Comparison of ENCODE assay signal across 18 cellular contexts in the genomic region with DNA sequence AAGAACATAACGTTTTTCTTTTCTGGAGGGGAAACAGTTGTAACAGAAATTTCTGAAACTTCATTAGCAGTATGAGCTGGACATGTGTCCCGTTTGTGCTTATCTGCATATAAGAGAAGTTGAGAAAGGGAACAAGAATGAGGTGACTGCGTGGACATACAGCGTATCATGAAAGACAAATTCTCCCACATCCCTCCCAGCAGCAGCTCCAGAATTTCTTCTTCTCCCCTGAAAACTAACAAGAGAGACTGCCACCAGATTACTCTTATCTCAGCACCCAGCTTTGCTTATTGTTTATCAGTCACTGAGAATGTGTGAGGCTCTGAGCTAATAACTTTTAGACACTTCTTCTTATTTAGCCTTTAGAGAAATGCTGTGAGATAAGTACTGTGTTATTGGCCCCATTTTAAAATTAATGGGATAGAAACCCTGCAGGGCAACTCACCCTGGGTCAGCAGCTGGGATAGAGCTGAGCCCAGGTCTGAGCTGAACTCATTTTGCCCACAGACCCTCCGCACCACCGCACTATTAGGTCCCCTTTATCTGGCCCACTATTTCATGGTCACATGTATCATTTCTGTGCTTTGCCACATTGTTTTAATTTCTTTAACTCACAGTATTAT. TPM values are rescaled to one million over a fixed set of nuclear protein-coding genes. Genes with fewer than 3 reads are reported as not detected.
"Had no signal": no experiment of that assay in that cellular context is flagged by ENCODE, and none has a peak within 500 bp of the region (broad histone marks: within the 10 kb centered on the region; RNA-seq: fewer than 3 reads in every experiment).

No MANE protein-coding gene starts in this region.

RNA-seq across cellular contexts. Expression of a gene that starts 18.7 kb away (rescaled TPM):
- total RNA-seq: natural killer cell treated with Interleukin-12 subunit alpha and Interleukin-12 subunit beta and Interleukin-15 and Interleukin-18, amount 100 ng/mL, for 72 hours; neural crest cell; omental fat pad; osteocyte; pancreas; prostate gland; pulmonary artery endothelial cell; right atrium auricular region; smooth muscle cell; subcutaneous adipose tissue; temporal lobe; thoracic aorta; thyroid gland; tibial nerve; upper lobe of left lung; ureter; vagina had no signal
- polyA plus RNA-seq: pancreas, stomach had no signal
